ENCODE assay signal across 19 cellular contexts in the genomic region with DNA sequence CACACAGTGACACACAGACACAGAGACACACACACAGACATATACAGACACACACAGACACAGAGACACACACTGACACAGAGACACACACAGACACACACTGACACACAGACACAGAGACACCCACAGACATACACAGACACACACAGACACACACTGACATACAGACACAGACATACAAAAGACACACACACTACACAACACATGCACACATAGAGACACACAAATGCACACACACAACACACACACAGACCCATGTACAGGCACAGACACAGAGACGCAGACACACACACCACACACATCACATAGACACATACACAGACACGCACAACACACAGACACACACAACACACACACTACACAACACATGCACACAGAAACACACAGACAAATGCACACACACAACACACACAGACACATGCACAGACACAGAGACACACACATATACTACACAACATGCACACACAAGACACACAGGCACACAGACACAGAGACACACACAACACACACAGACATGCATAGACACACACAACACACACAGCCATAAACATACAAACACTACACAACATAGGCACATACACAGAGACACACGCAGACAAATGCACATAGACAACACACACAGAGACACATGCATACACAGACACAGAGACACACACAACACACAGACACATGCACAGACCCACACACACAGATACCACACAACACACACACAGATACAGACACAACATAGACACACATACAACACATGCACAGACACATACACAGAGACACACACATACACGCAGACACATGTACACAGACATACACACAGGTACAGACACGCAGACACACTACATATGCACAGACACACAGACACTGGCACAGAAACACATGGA.
DNase-seq lines count a peak whose midpoint lies in the region; ATAC-seq, FAIRE-seq and TF ChIP-seq lines count a peak whose summit lies in the region.
"Had no signal": no experiment of that assay in that cellular context is flagged by ENCODE, and none has a peak within 500 bp of the region (broad histone marks: within the 10 kb centered on the region; RNA-seq: fewer than 3 reads in every experiment).

No MANE protein-coding gene starts in this region.

- H4K20me1 ChIP-seq in SU-DHL-6 (ENCODE audit: low read depth, low read length): no peaks in the 10 kb centered on the region; the same call in 1 of the 2 replicates

- peaks cover 94% of the 10 kb centered on the region for H3K79me2 ChIP-seq in SU-DHL-6 (ENCODE audit: insufficient read depth, low read length)

- no peak overlapping the region for H2BK12ac ChIP-seq in mesenchymal stem cell (ENCODE audit: low read length in 2 of 2)

- H3K27me3 ChIP-seq in SU-DHL-6 (ENCODE audit: low read length) (no peaks in the 10 kb centered on the region), mesenchymal stem cell (ENCODE audit: control insufficient read depth in 1 of 2, insufficient read depth in 1 of 2, low read length in 2 of 2) (no peaks in the 10 kb centered on the region), thyroid gland (no peaks in the 10 kb centered on the region), MG63 (no peaks in the 10 kb centered on the region)
- H3K27me3 ChIP-seq: testis had no signal

- 96% methylated on average over 5 of the region's 5 CpGs for WGBS in mesenchymal stem cell
- 92 to 94% methylated on average over 5 of the region's 5 CpGs for WGBS in thyroid gland, 2 donors

- DNase-seq in GM18507 (ENCODE audit: extremely low spot score, insufficient read length, low read depth): no peak
- no peak for DNase-seq in mesenchymal stem cell
- DNase-seq in thyroid gland: no peak
- DNase-seq in MG63: no peak
- no peak for DNase-seq in NCI-H2227 (lab: John Stamatoyannopoulos, UW; ENCODE audit: unreplicated experiment)
- DNase-seq in mucosa of descending colon: no peak
- DNase-seq: AML-193, dermis blood vessel endothelial cell, NCI-H1694, NCI-H446, RPMI8226, SK-N-SH, testis had no signal

- H4K91ac ChIP-seq in mesenchymal stem cell (ENCODE audit: low read length): peak overlapping the region; percentile 19

- H2AFZ ChIP-seq in SU-DHL-6 (ENCODE audit: low read depth, low read length, severe bottlenecking) (no peak overlapping the region), mesenchymal stem cell (ENCODE audit: low read depth, low read length) (no peak overlapping the region)

- no peaks in the 10 kb centered on the region for H3K4me1 ChIP-seq in mesenchymal stem cell (ENCODE audit: control insufficient read depth, insufficient read depth, low read depth, low read length)
- H3K4me1 ChIP-seq in thyroid gland: peaks cover 62 to 73% of the 10 kb centered on the region in 2 donors
- peaks cover 18% of the 10 kb centered on the region for H3K4me1 ChIP-seq in mucosa of descending colon (ENCODE audit: low read depth)
- H3K4me1 ChIP-seq: testis had no signal

- no peak overlapping the region for H2AK5ac ChIP-seq in mesenchymal stem cell (ENCODE audit: low read length, severe bottlenecking)

- FAIRE-seq in GM18507 (lab: Jason Lieb, UNC): peak; percentile 33
- FAIRE-seq: frontal cortex, G401.6 had no signal

- H2BK15ac ChIP-seq in mesenchymal stem cell (ENCODE audit: low read depth, poor library complexity, severe bottlenecking): no peak overlapping the region

- no peak overlapping the region for H3K4me3 ChIP-seq in SU-DHL-6 (ENCODE audit: insufficient read depth, low read length, poor library complexity, severe bottlenecking)
- H3K4me3 ChIP-seq in mesenchymal stem cell (ENCODE audit: insufficient read depth in 1 of 2, low read depth in 1 of 2, low read length in 2 of 2): no peak overlapping the region
- no peak overlapping the region for H3K4me3 ChIP-seq in thyroid gland (replicated peaks in 1 of 3)
- H3K4me3 ChIP-seq in MG63: no peak overlapping the region
- no peak overlapping the region for H3K4me3 ChIP-seq in mucosa of descending colon
- H3K4me3 ChIP-seq: HAP-1, testis had no signal

- no peak overlapping the region for H3K4ac ChIP-seq in mesenchymal stem cell (ENCODE audit: low read depth in 1 of 2, low read length in 2 of 2)

- no peak overlapping the region for H2BK5ac ChIP-seq in mesenchymal stem cell (ENCODE audit: low read depth, low read length, poor library complexity, severe bottlenecking)

- peaks cover 4% of the 10 kb centered on the region; the same call in 1 of the 2 replicates for H3F3A ChIP-seq in SU-DHL-6 (ENCODE audit: insufficient read depth)

- H2BK120ac ChIP-seq in mesenchymal stem cell (ENCODE audit: low read depth, low read length): no peak overlapping the region

- no peak for ATAC-seq in mucosa of descending colon
- ATAC-seq in GM19324 (IDR thresholded peaks at IDR 0.05; ENCODE audit: low FRiP score, unreplicated experiment): no peak

- H3K79me1 ChIP-seq in mesenchymal stem cell (replicated peaks; ENCODE audit: low read length, poor library complexity, severe bottlenecking): no peaks in the 10 kb centered on the region

- intact Hi-C loops in thyroid gland (cut with DNase I) (no loop called here), mucosa of descending colon (cut with DNase I, micrococcal nuclease) (no loop called here)

- no peak overlapping the region for H3K18ac ChIP-seq in mesenchymal stem cell (ENCODE audit: low read depth in 1 of 2, low read length in 2 of 2)

- H3K14ac ChIP-seq in mesenchymal stem cell (ENCODE audit: low read length in 2 of 2): peak overlapping the region in 1 of 2 experiments; percentile 68

- no peak for TF ChIP-seq CTCF in SU-DHL-6 (IDR thresholded peaks at IDR 0.05; ENCODE audit: insufficient read depth, low read length, poor library complexity, severe bottlenecking)
- TF ChIP-seq CTCF in thyroid gland (IDR thresholded peaks at IDR 0.05): no peak
- TF ChIP-seq CTCF in mucosa of descending colon (IDR thresholded peaks at IDR 0.05): no peak

- H3K9ac ChIP-seq in SU-DHL-6 (ENCODE audit: low read length) (no peak overlapping the region), mesenchymal stem cell (ENCODE audit: low read length) (no peak overlapping the region)
- H3K9ac ChIP-seq: SK-N-SH had no signal

- no peak for TF ChIP-seq POLR2A in thyroid gland (IDR thresholded peaks at IDR 0.05)

- H3K9me3 ChIP-seq in SU-DHL-6 (ENCODE audit: insufficient read depth, low read length) (no peaks in the 10 kb centered on the region), mesenchymal stem cell (ENCODE audit: control insufficient read depth, low read length) (no peaks in the 10 kb centered on the region), thyroid gland (no peaks in the 10 kb centered on the region), MG63 (no peaks in the 10 kb centered on the region), mucosa of descending colon (no peaks in the 10 kb centered on the region)
- H3K9me3 ChIP-seq: HAP-1, SK-N-SH, testis had no signal

- H3K27ac ChIP-seq in SU-DHL-6 (ENCODE audit: low read depth, low read length) (peak overlapping the region; percentile 54; the same call in 1 of the 2 replicates), mesenchymal stem cell (ENCODE audit: low read length, poor library complexity, severe bottlenecking) (no peak overlapping the region), thyroid gland (peak overlapping the region in 2 of 3 donors; percentile 26 to 58)
- H3K27ac ChIP-seq: epithelial cell of prostate, testis had no signal

- peaks cover 4% of the 10 kb centered on the region; the same call in 1 of the 2 replicates for H3K36me3 ChIP-seq in SU-DHL-6 (ENCODE audit: low read length)
- no peaks in the 10 kb centered on the region for H3K36me3 ChIP-seq in mesenchymal stem cell (ENCODE audit: control insufficient read depth in 1 of 2, insufficient read depth in 2 of 2, low read depth in 1 of 2, low read length in 2 of 2)
- H3K36me3 ChIP-seq in thyroid gland: no peaks in the 10 kb centered on the region
- H3K36me3 ChIP-seq in MG63: no peaks in the 10 kb centered on the region
- no peaks in the 10 kb centered on the region for H3K36me3 ChIP-seq in mucosa of descending colon (ENCODE audit: low read depth)
- H3K36me3 ChIP-seq: HAP-1 had no signal

- no peak overlapping the region for H4K8ac ChIP-seq in mesenchymal stem cell (ENCODE audit: low read length)

- no peak overlapping the region for H3K23ac ChIP-seq in mesenchymal stem cell (ENCODE audit: low read length in 2 of 2)

- no peaks in the 10 kb centered on the region for H3K9me2 ChIP-seq in SU-DHL-6 (replicated peaks; ENCODE audit: insufficient read depth, low read length)
- H3K9me2 ChIP-seq: SK-N-SH had no signal

- H3K4me2 ChIP-seq in SU-DHL-6 (ENCODE audit: low read depth, low read length, poor library complexity, severe bottlenecking) (no peak overlapping the region), mesenchymal stem cell (ENCODE audit: low read length, poor library complexity, severe bottlenecking) (no peak overlapping the region)
- H3K4me2 ChIP-seq: SK-N-SH had no signal
